10 cellular contexts compared by ENCODE assay signal in the genomic region with DNA sequence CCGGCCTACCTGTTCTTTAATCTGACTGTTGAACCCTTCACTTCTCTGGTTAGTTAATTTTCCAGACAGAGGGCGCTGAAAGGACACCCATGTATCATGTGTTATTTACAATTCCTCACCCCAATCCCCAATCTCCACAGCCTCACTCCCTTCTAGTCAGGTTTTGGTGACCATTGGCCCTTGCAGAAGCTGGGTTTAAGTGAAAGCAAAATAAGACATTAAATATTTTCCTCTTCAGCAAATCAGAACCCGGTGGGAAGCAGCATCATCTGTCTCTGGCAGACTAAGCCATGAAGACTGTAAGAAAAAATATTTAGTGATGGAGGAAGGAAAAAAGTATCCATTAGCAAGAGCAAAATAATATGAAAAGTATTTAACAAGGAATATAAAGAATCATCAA. TPM values are rescaled to one million over a fixed set of nuclear protein-coding genes. Genes with fewer than 3 reads are reported as not detected.
DNase-seq lines count a peak whose midpoint lies in the region; ATAC-seq and TF ChIP-seq lines count a peak whose summit lies in the region.
"Had no signal": no experiment of that assay in that cellular context is flagged by ENCODE, and none has a peak within 500 bp of the region (broad histone marks: within the 10 kb centered on the region; RNA-seq: fewer than 3 reads in every experiment).

No MANE protein-coding gene starts in this region.

- H3K36me3 ChIP-seq in GM06990 (ENCODE audit: control insufficient read depth, insufficient read depth, low read length) (no peaks in the 10 kb centered on the region), colonic mucosa (no peaks in the 10 kb centered on the region)
- H3K36me3 ChIP-seq: thoracic aorta had no signal

- no peaks in the 10 kb centered on the region for H3K9me3 Mint-ChIP-seq in activated T-helper 2 cell treated with anti-CD3 and anti-CD28 coated beads, Interferon-gamma antibody, Interleukin-2, Interleukin-4, amounts not matched to agents 10 μg/mL and 5 μg/mL and 100 μg/mL, durations not matched to agents 14 hours and 24 hours and 36 hours

- intact Hi-C loops in activated T-helper 2 cell treated with anti-CD3 and anti-CD28 coated beads, Interferon-gamma antibody, Interleukin-2, Interleukin-4, amounts not matched to agents 10 μg/mL and 5 μg/mL and 100 μg/mL, durations not matched to agents 14 hours and 24 hours and 36 hours (cut with micrococcal nuclease), result no loop called here
- intact Hi-C loops in colonic mucosa (cut with DNase I), result no loop called here

- H3K4me3 ChIP-seq in GM06990 (replicated peaks; ENCODE audit: low read depth, low read length) (peak overlapping the region; percentile 46), colonic mucosa (no peak overlapping the region)
- H3K4me3 ChIP-seq: thoracic aorta had no signal

- H3K27me3 ChIP-seq in GM06990 (replicated peaks; ENCODE audit: control insufficient read depth, insufficient read depth, low read length) (no peaks in the 10 kb centered on the region), colonic mucosa (no peaks in the 10 kb centered on the region)

- ATAC-seq in HG02973 (IDR thresholded peaks at IDR 0.05; ENCODE audit: unreplicated experiment) (peak; percentile 39), HG02678 (IDR thresholded peaks at IDR 0.05; ENCODE audit: unreplicated experiment) (no peak)

- H3K4me3 Mint-ChIP-seq in activated T-helper 2 cell treated with anti-CD3 and anti-CD28 coated beads, Interferon-gamma antibody, Interleukin-2, Interleukin-4, amounts not matched to agents 10 μg/mL and 5 μg/mL and 100 μg/mL, durations not matched to agents 14 hours and 24 hours and 36 hours (ENCODE audit: low read depth), result no peak overlapping the region

- H3K4me1 Mint-ChIP-seq in activated T-helper 2 cell treated with anti-CD3 and anti-CD28 coated beads, Interferon-gamma antibody, Interleukin-2, Interleukin-4, amounts not matched to agents 10 μg/mL and 5 μg/mL and 100 μg/mL, durations not matched to agents 14 hours and 24 hours and 36 hours (ENCODE audit: low read depth), result peaks cover 41% of the 10 kb centered on the region

- H3K36me3 Mint-ChIP-seq in activated T-helper 2 cell treated with anti-CD3 and anti-CD28 coated beads, Interferon-gamma antibody, Interleukin-2, Interleukin-4, amounts not matched to agents 10 μg/mL and 5 μg/mL and 100 μg/mL, durations not matched to agents 14 hours and 24 hours and 36 hours (ENCODE audit: low read depth), result no peaks in the 10 kb centered on the region

- DNase-seq in GM06990 (ENCODE audit: extremely low read depth, insufficient read length) (peak; percentile 73), myocyte (ENCODE audit: low read depth) (peak; percentile 29), colonic mucosa (no peak), SKM-1 (lab: John Stamatoyannopoulos, UW; ENCODE audit: unreplicated experiment) (no peak), SKM-1 treated with dmso at 0.1 percent for 144 hours (lab: John Stamatoyannopoulos, UW; ENCODE audit: unreplicated experiment) (no peak)
- DNase-seq in activated T-helper 2 cell treated with anti-CD3 and anti-CD28 coated beads, Interferon-gamma antibody, Interleukin-2, Interleukin-4, amounts not matched to agents 10 μg/mL and 5 μg/mL and 100 μg/mL, durations not matched to agents 14 hours and 24 hours and 36 hours (ENCODE audit: low spot score), result peak; percentile 45

- no peak for TF ChIP-seq CTCF in GM06990 (IDR thresholded peaks at IDR 0.05; ENCODE audit: insufficient read depth, low read length, poor library complexity, severe bottlenecking)
- TF ChIP-seq CTCF in colonic mucosa (IDR thresholded peaks at IDR 0.05), result no peak

- peaks cover 1% of the 10 kb centered on the region for H3K27me3 Mint-ChIP-seq in activated T-helper 2 cell treated with anti-CD3 and anti-CD28 coated beads, Interferon-gamma antibody, Interleukin-2, Interleukin-4, amounts not matched to agents 10 μg/mL and 5 μg/mL and 100 μg/mL, durations not matched to agents 14 hours and 24 hours and 36 hours (ENCODE audit: low read depth)

- no peaks in the 10 kb centered on the region for H3K9me3 ChIP-seq in colonic mucosa
- H3K9me3 ChIP-seq: thoracic aorta had no signal

- H3K4me1 ChIP-seq in colonic mucosa, result no peaks in the 10 kb centered on the region

- H3K27ac ChIP-seq in colonic mucosa, result no peak overlapping the region
- H3K27ac ChIP-seq: thoracic aorta had no signal

- H3K27ac Mint-ChIP-seq in activated T-helper 2 cell treated with anti-CD3 and anti-CD28 coated beads, Interferon-gamma antibody, Interleukin-2, Interleukin-4, amounts not matched to agents 10 μg/mL and 5 μg/mL and 100 μg/mL, durations not matched to agents 14 hours and 24 hours and 36 hours, result peak overlapping the region; percentile 76

- H3K9ac ChIP-seq in colonic mucosa (ENCODE audit: low read depth in 2 of 2, low read length in 2 of 2), result no peak overlapping the region

RNA-seq across cellular contexts. Expression of gene HLA-DQA1, which starts 9.4 kb away (rescaled TPM):
- 5.0 and 6.3 TPM in 2 replicates for total RNA-seq in activated T-helper 2 cell treated with anti-CD3 and anti-CD28 coated beads, Interferon-gamma antibody, Interleukin-2, Interleukin-4, amounts not matched to agents 10 μg/mL and 5 μg/mL and 100 μg/mL, durations not matched to agents 14 hours and 24 hours and 36 hours
- total RNA-seq in myocyte (not detected in 2 replicates), colonic mucosa (10 to 100 TPM in 1 of 2 donors, 1 to 10 TPM in 1; 8.1 to 13.5 TPM)
- not detected for polyA plus RNA-seq in myocyte (2012)
- total RNA-seq: osteocyte had no signal

RNA-seq across cellular contexts. Expression of gene HLA-DRB1, which starts 38.2 kb away (rescaled TPM):
- total RNA-seq in activated T-helper 2 cell treated with anti-CD3 and anti-CD28 coated beads, Interferon-gamma antibody, Interleukin-2, Interleukin-4, amounts not matched to agents 10 μg/mL and 5 μg/mL and 100 μg/mL, durations not matched to agents 14 hours and 24 hours and 36 hours, result 22.9 and 27.2 TPM in 2 replicates
- 0.21 TPM in 1 of 2 replicates, not detected in the other for total RNA-seq in myocyte
- polyA plus RNA-seq in myocyte (2012), result not detected
- 10 to 100 TPM; 22.5 to 39.3 TPM for total RNA-seq in colonic mucosa
- total RNA-seq: osteocyte had no signal

RNA-seq across cellular contexts. Expression of gene HLA-DQB1, which starts 38.6 kb away (rescaled TPM):
- total RNA-seq in activated T-helper 2 cell treated with anti-CD3 and anti-CD28 coated beads, Interferon-gamma antibody, Interleukin-2, Interleukin-4, amounts not matched to agents 10 μg/mL and 5 μg/mL and 100 μg/mL, durations not matched to agents 14 hours and 24 hours and 36 hours, result 1.6 and 2.7 TPM in 2 replicates
- total RNA-seq in myocyte (not detected in 2 replicates), colonic mucosa (1 to 10 TPM; 1.8 to 6.5 TPM)
- polyA plus RNA-seq in myocyte (2012), result not detected
- total RNA-seq: osteocyte had no signal

Comparison
In these comparisons a context has a peak if more than half of its experiments do, and no peak if none do; other contexts are left out.
1. DNase-seq: peak in GM06990 (single experiment), activated T-helper 2 cell treated with anti-CD3 and anti-CD28 coated beads, Interferon-gamma antibody, Interleukin-2, Interleukin-4, amounts not matched to agents 10 μg/mL and 5 μg/mL and 100 μg/mL, durations not matched to agents 14 hours and 24 hours and 36 hours (single experiment) and myocyte (single experiment); none in colonic mucosa (single experiment), SKM-1 (single experiment) and SKM-1 treated with dmso at 0.1 percent for 144 hours (single experiment).
2. RNA of gene HLA-DRB1, which starts 38.2 kb away (total RNA-seq): 22.5 to 39.3 TPM in colonic mucosa and 22.9 to 27.2 TPM in activated T-helper 2 cell treated with anti-CD3 and anti-CD28 coated beads, Interferon-gamma antibody, Interleukin-2, Interleukin-4, amounts not matched to agents 10 μg/mL and 5 μg/mL and 100 μg/mL, durations not matched to agents 14 hours and 24 hours and 36 hours; 0.21 TPM in myocyte; every median in the first group is over 10 times any median in the second.